ENCODE assay signal across 16 cellular contexts in the genomic region with DNA sequence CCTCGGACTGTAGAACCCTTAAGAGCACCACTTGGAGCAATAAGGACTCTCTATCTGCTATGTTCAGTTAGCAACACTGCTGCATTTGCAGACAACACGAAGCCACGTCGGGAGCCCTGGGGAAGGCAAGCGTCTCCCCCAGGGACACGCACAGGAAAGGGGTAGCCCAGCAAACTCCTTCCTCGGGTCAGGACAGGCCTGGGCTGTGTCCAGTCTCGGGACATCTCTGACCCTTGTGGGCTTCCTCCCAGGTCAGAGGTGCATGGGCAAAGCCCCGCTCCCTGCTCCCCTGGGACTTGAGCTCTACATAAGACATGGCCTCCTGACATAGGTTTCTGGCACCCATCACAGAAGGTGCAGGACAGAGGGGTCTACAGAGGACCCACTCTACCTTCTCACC.
"Had no signal": no experiment of that assay in that cellular context is flagged by ENCODE, and none has a peak within 500 bp of the region (broad histone marks: within the 10 kb centered on the region; RNA-seq: fewer than 3 reads in every experiment).

No MANE protein-coding gene starts in this region.

- H3K4me3 Mint-ChIP-seq: endodermal cell; naive thymus-derived CD4-positive, alpha-beta T cell; nephron progenitor cell; stimulated activated memory B cell treated with anti-CD40 and anti-IgM and Interleukin-4, amounts not matched to agents 10 μg/mL and 1 μg/mL and 100 μg/mL, for 72 hours; stimulated activated naive CD8-positive, alpha-beta T cell treated with anti-CD3 and anti-CD28 coated beads, Interleukin-15, Interleukin-2, amounts not matched to agents 100 ng/mL and 50 ng/mL, for 24 hours had no signal

- H3K36me3 Mint-ChIP-seq: naive thymus-derived CD4-positive, alpha-beta T cell; stimulated activated memory B cell treated with anti-CD40 and anti-IgM and Interleukin-4, amounts not matched to agents 10 μg/mL and 1 μg/mL and 100 μg/mL, for 72 hours had no signal

- H3K27ac Mint-ChIP-seq: endodermal cell; naive thymus-derived CD4-positive, alpha-beta T cell; nephron progenitor cell; stimulated activated memory B cell treated with anti-CD40 and anti-IgM and Interleukin-4, amounts not matched to agents 10 μg/mL and 1 μg/mL and 100 μg/mL, for 72 hours; stimulated activated naive CD8-positive, alpha-beta T cell treated with anti-CD3 and anti-CD28 coated beads, Interleukin-15, Interleukin-2, amounts not matched to agents 100 ng/mL and 50 ng/mL, for 24 hours had no signal

- DNase-seq: effector CD4-positive, alpha-beta T cell; endodermal cell; gastrocnemius medialis; islet precursor cell; mammary epithelial cell; naive thymus-derived CD4-positive, alpha-beta T cell; nephron progenitor cell; spleen; stimulated activated CD4-positive, alpha-beta T cell treated with anti-CD3 and anti-CD28 coated beads, Interleukin-15, amount 100 ng/mL, for 24 hours; stimulated activated CD4-positive, alpha-beta T cell treated with anti-CD3 and anti-CD28 coated beads, Interleukin-1b, Interleukin-23, amount 100 ng/mL, for 48 hours; stimulated activated CD4-positive, alpha-beta T cell treated with anti-CD3 and anti-CD28 coated beads, Interleukin-4, amount 100 ng/mL, for 24 hours; tibial artery; upper lobe of left lung; uterus had no signal

- H3K27me3 Mint-ChIP-seq: stimulated activated memory B cell treated with anti-CD40 and anti-IgM and Interleukin-4, amounts not matched to agents 10 μg/mL and 1 μg/mL and 100 μg/mL, for 72 hours; stimulated activated naive CD8-positive, alpha-beta T cell treated with anti-CD3 and anti-CD28 coated beads, Interleukin-15, Interleukin-2, amounts not matched to agents 100 ng/mL and 50 ng/mL, for 24 hours had no signal

- H3K9me3 Mint-ChIP-seq: endodermal cell; nephron progenitor cell; stimulated activated naive CD8-positive, alpha-beta T cell treated with anti-CD3 and anti-CD28 coated beads, Interleukin-15, Interleukin-2, amounts not matched to agents 100 ng/mL and 50 ng/mL, for 24 hours had no signal

- H3K4me1 Mint-ChIP-seq: endodermal cell; naive thymus-derived CD4-positive, alpha-beta T cell; stimulated activated memory B cell treated with anti-CD40 and anti-IgM and Interleukin-4, amounts not matched to agents 10 μg/mL and 1 μg/mL and 100 μg/mL, for 72 hours had no signal
